Comparison of ENCODE assay signal across 8 cellular contexts in the genomic region with DNA sequence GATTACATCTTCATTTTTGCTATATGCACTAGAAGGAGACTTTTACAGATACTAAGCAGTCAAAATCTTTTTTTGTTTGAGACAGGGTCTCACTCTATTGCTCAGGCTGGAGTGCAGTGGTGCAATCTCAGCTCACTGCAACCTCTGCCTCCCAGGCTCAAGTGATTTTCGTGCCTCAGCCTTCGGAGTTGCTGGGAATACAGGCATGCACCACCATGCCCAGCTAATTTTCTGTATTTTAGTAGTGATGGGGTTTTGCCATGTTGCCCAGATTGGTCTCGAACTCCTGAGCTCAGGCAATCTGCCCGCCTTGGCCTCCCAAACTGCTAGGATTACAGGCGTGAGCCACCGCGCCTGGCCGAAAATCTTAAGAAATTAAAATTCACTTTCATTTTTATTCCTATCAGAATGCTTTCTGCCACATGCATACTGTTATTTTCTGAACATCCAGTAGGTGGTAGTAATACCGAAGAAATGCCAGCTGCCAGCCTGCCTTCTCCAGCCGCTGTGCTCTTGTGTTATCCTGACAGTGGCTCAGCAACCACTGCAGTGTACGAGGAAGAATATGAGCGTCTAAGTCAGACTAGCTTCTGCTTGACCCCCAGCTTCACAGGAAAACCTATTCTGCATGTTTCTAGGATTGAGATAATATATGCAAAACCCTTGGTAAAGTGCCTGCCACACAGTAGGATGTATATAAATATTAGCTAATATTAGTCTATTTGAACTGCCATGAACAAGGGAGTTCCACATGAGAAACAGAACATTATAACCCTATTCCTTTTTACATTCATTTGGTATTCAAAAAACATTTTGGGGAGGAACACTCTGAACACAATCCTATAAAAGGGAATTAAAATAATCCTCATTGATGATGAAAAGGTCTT. TPM values are rescaled to one million over a fixed set of nuclear protein-coding genes. Genes with fewer than 3 reads are reported as not detected.
A peak's percentile ranks its signal among the peaks of the same experiment; 100 is the strongest.
DNase-seq lines count a peak whose midpoint lies in the region; ATAC-seq and TF ChIP-seq lines count a peak whose summit lies in the region.

No MANE protein-coding gene starts in this region.

- CTCF ChIA-PET in PC-3 (lab: Charles Lee), result interaction anchor here (0.5 to 1.7 kb wide), 5 partner anchors 35 to 501 kb away, joined by 3 to 10 read pairs (median 3); a partner anchor contains a TSS

- H3K9me3 Mint-ChIP-seq in activated T-helper 1 cell treated with anti-CD3 and anti-CD28 coated beads, Interleukin-12 subunit alpha, Interleukin-12 subunit beta, Interleukin-2, Interleukin-4 antibody, amounts not matched to agents 30 ng/mL and 10 ng/mL and 1 ng/mL, durations not matched to agents 14 hours and 24 hours and 36 hours, result no peaks in the 10 kb centered on the region
- no peaks in the 10 kb centered on the region for H3K9me3 Mint-ChIP-seq in type B pancreatic cell

- BruUV-seq in PC-3 (replicated peaks; lab: Mats Ljungman, UMichigan), result no TSS peak

- H3K9me2 ChIP-seq in PC-3 (replicated peaks; ENCODE audit: low read length), result no peaks in the 10 kb centered on the region

- TF ChIP-seq CTCF in PC-3 (conservative IDR thresholded peaks at IDR 0.05; ENCODE audit: low read depth, low read length), result peak; percentile 71
- peak; percentile 56 for TF ChIP-seq CTCF in fibroblast of the aortic adventitia (IDR thresholded peaks at IDR 0.05; ENCODE audit: insufficient read depth, low read length)
- peak; percentile 70 for TF ChIP-seq CTCF in neutrophil (IDR thresholded peaks at IDR 0.05)
- peak; percentile 81 for TF ChIP-seq CTCF in type B pancreatic cell (conservative IDR thresholded peaks at IDR 0.05)

- H4K20me1 ChIP-seq in PC-3 (ENCODE audit: low read length), result no peaks in the 10 kb centered on the region

- no peaks in the 10 kb centered on the region for H3K27me3 Mint-ChIP-seq in activated T-helper 1 cell treated with anti-CD3 and anti-CD28 coated beads, Interleukin-12 subunit alpha, Interleukin-12 subunit beta, Interleukin-2, Interleukin-4 antibody, amounts not matched to agents 30 ng/mL and 10 ng/mL and 1 ng/mL, durations not matched to agents 14 hours and 24 hours and 36 hours (ENCODE audit: insufficient read depth)
- no peaks in the 10 kb centered on the region for H3K27me3 Mint-ChIP-seq in type B pancreatic cell

- H3K27ac ChIP-seq in PC-3 (ENCODE audit: low read length) (no peak overlapping the region), neutrophil (no peak overlapping the region)

- DNase-seq in DMS114 treated with DMSO at 0.1 percent for 48 hours (lab: John Stamatoyannopoulos, UW; ENCODE audit: unreplicated experiment), result peak; percentile 71
- peak; percentile 55 for DNase-seq in Jurkat, Clone E6-1 (ENCODE audit: low read depth, low spot score)
- peak; percentile 82 for DNase-seq in PC-3
- peak; percentile 31 for DNase-seq in activated T-helper 1 cell treated with anti-CD3 and anti-CD28 coated beads, Interleukin-12 subunit alpha, Interleukin-12 subunit beta, Interleukin-2, Interleukin-4 antibody, amounts not matched to agents 30 ng/mL and 10 ng/mL and 1 ng/mL, durations not matched to agents 14 hours and 24 hours and 36 hours (ENCODE audit: low spot score)
- peak; percentile 71 for DNase-seq in fibroblast of the aortic adventitia (ENCODE audit: low read depth)
- no peak for DNase-seq in type B pancreatic cell (ENCODE audit: extremely low spot score, unreplicated experiment)

- H3K27me3 ChIP-seq in PC-3 (ENCODE audit: low read length) (no peaks in the 10 kb centered on the region), neutrophil (no peaks in the 10 kb centered on the region)

- H3K27ac Mint-ChIP-seq in activated T-helper 1 cell treated with anti-CD3 and anti-CD28 coated beads, Interleukin-12 subunit alpha, Interleukin-12 subunit beta, Interleukin-2, Interleukin-4 antibody, amounts not matched to agents 30 ng/mL and 10 ng/mL and 1 ng/mL, durations not matched to agents 14 hours and 24 hours and 36 hours, result no peak overlapping the region
- peak overlapping the region; percentile 12 for H3K27ac Mint-ChIP-seq in type B pancreatic cell

- H3K36me3 Mint-ChIP-seq in activated T-helper 1 cell treated with anti-CD3 and anti-CD28 coated beads, Interleukin-12 subunit alpha, Interleukin-12 subunit beta, Interleukin-2, Interleukin-4 antibody, amounts not matched to agents 30 ng/mL and 10 ng/mL and 1 ng/mL, durations not matched to agents 14 hours and 24 hours and 36 hours (ENCODE audit: low read depth), result peaks cover 3% of the 10 kb centered on the region
- H3K36me3 Mint-ChIP-seq in type B pancreatic cell, result peaks cover 9% of the 10 kb centered on the region

- H3K4me1 ChIP-seq in PC-3 (ENCODE audit: insufficient read depth, low read length) (peaks cover 15% of the 10 kb centered on the region), neutrophil (ENCODE audit: control insufficient read depth in 1 of 2, insufficient read depth in 1 of 2, low read depth in 1 of 2, low read length in 1 of 2) (peaks cover 10 to 25% of the 10 kb centered on the region in 2 experiments)

- no peaks in the 10 kb centered on the region for H3K79me2 ChIP-seq in PC-3 (ENCODE audit: low read length)

- H3K4me3 Mint-ChIP-seq in activated T-helper 1 cell treated with anti-CD3 and anti-CD28 coated beads, Interleukin-12 subunit alpha, Interleukin-12 subunit beta, Interleukin-2, Interleukin-4 antibody, amounts not matched to agents 30 ng/mL and 10 ng/mL and 1 ng/mL, durations not matched to agents 14 hours and 24 hours and 36 hours, result no peak overlapping the region
- no peak overlapping the region for H3K4me3 Mint-ChIP-seq in type B pancreatic cell

- H3K9ac ChIP-seq in PC-3 (ENCODE audit: low read length), result peak overlapping the region; percentile 36; the same call in 1 of the 2 replicates

- H3K4me2 ChIP-seq in PC-3 (ENCODE audit: low read length), result peak overlapping the region; percentile 79

- no peaks in the 10 kb centered on the region for H3K36me3 ChIP-seq in PC-3 (ENCODE audit: low read depth, low read length)
- H3K36me3 ChIP-seq in neutrophil, result no peaks in the 10 kb centered on the region

- ATAC-seq in GM21447 (IDR thresholded peaks at IDR 0.05; ENCODE audit: unreplicated experiment), result peak; percentile 61
- ATAC-seq in PC-3, result peak; percentile 79

- H3K4me1 Mint-ChIP-seq in activated T-helper 1 cell treated with anti-CD3 and anti-CD28 coated beads, Interleukin-12 subunit alpha, Interleukin-12 subunit beta, Interleukin-2, Interleukin-4 antibody, amounts not matched to agents 30 ng/mL and 10 ng/mL and 1 ng/mL, durations not matched to agents 14 hours and 24 hours and 36 hours (ENCODE audit: low read depth), result peaks cover 10% of the 10 kb centered on the region
- H3K4me1 Mint-ChIP-seq in type B pancreatic cell (ENCODE audit: unreplicated experiment), result peaks cover 10% of the 10 kb centered on the region

- intact Hi-C loops in PC-3 (cut with micrococcal nuclease), result loop anchor here (1.0 to 10.0 kb wide), 3 partner anchors 35 to 617 kb away; no protein-coding TSS in a partner anchor
- intact Hi-C loops in activated T-helper 1 cell treated with anti-CD3 and anti-CD28 coated beads, Interleukin-12 subunit alpha, Interleukin-12 subunit beta, Interleukin-2, Interleukin-4 antibody, amounts not matched to agents 30 ng/mL and 10 ng/mL and 1 ng/mL, durations not matched to agents 14 hours and 24 hours and 36 hours (cut with micrococcal nuclease), result loop anchor here (1.0 to 5.0 kb wide), 2 partner anchors 35 to 106 kb away; a partner anchor contains a TSS

- peak overlapping the region; percentile 58 for H2AFZ ChIP-seq in PC-3 (ENCODE audit: low read length)

- H3K9me3 ChIP-seq in PC-3 (ENCODE audit: low read length), result no peaks in the 10 kb centered on the region
- H3K9me3 ChIP-seq in neutrophil, result no peaks in the 10 kb centered on the region

- no peak overlapping the region for H3K4me3 ChIP-seq in Jurkat, Clone E6-1 (ENCODE audit: low read length)
- H3K4me3 ChIP-seq in PC-3 (ENCODE audit: low read length) (peak overlapping the region; percentile 61), fibroblast of the aortic adventitia (ENCODE audit: low read depth, low read length) (no peak overlapping the region), neutrophil (ENCODE audit: low read depth in 1 of 2, low read length in 1 of 2) (no peak overlapping the region)

- POLR2A ChIA-PET in PC-3 (lab: Charles Lee; ENCODE audit: unreplicated experiment), result no interaction called here

- H3F3A ChIP-seq in PC-3 (ENCODE audit: low read length, unreplicated experiment), result no peaks in the 10 kb centered on the region

RNA-seq across cellular contexts. Expression of a gene that starts 54.2 kb away (rescaled TPM):
- 44.1 TPM for polyA plus RNA-seq in Jurkat, Clone E6-1 (2012; ENCODE audit: insufficient read depth, insufficient read length)
- total RNA-seq in PC-3 (2014; rRNA removed) (20.3 and 22.1 TPM in 2 replicates), fibroblast of the aortic adventitia (ENCODE audit: low replicate concordance) (15.7 and 25.7 TPM in 2 replicates), type B pancreatic cell (ENCODE audit: low replicate concordance) (31.7 and 39.9 TPM in 2 replicates)
- 61.2 and 64.9 TPM in 2 replicates for total RNA-seq in activated T-helper 1 cell treated with anti-CD3 and anti-CD28 coated beads, Interleukin-12 subunit alpha, Interleukin-12 subunit beta, Interleukin-2, Interleukin-4 antibody, amounts not matched to agents 30 ng/mL and 10 ng/mL and 1 ng/mL, durations not matched to agents 14 hours and 24 hours and 36 hours
